ENCODE assay signal across 17 cellular contexts in the genomic region with DNA sequence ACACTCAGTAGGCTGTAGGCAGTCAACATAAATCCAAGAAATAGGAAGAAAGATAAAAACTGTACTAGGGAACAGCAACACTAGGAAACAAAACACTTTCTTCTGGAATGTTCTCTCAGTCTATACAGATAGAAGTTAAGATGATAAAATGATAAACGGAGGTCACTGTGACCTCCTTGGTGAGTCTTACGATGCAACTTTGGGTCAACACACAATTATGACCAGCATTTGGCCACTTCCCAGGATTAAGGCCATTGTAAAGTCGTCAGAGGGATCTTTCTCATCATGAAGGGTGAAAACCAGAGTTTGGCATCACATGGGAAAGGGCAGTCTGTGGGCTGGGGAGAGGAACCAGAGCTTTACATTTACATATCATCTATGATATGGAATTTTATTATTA. TPM values are rescaled to one million over a fixed set of nuclear protein-coding genes. Genes with fewer than 3 reads are reported as not detected.
"Had no signal": no experiment of that assay in that cellular context is flagged by ENCODE, and none has a peak within 500 bp of the region (broad histone marks: within the 10 kb centered on the region; RNA-seq: fewer than 3 reads in every experiment).

No MANE protein-coding gene starts in this region.

- H3K9me3 ChIP-seq: gastrocnemius medialis, left ventricle myocardium inferior, right atrium auricular region, thyroid gland had no signal

- H3K36me3 ChIP-seq: gastrocnemius medialis, left ventricle myocardium inferior, right atrium auricular region, thyroid gland had no signal

- H3K27me3 ChIP-seq: gastrocnemius medialis, right atrium auricular region, thyroid gland had no signal

- H3K9me3 Mint-ChIP-seq: activated naive CD4-positive, alpha-beta T cell treated with anti-CD3 and anti-CD28 coated beads for 36 hours; activated T-helper 17 cell treated with anti-CD3 and anti-CD28 coated beads, Interleukin-2, amount 50 U/mL, for 72 hours; dendritic cell treated with granulocyte-macrophage colony-stimulating factor and Interleukin-4, amounts not matched to agents 40 ng/mL and 50 ng/mL, for 4 days; effector memory CD8-positive, alpha-beta T cell; T-cell had no signal

- H3K27ac Mint-ChIP-seq: activated naive CD4-positive, alpha-beta T cell treated with anti-CD3 and anti-CD28 coated beads for 36 hours; activated T-helper 17 cell treated with anti-CD3 and anti-CD28 coated beads, Interleukin-2, amount 50 U/mL, for 72 hours; dendritic cell treated with granulocyte-macrophage colony-stimulating factor and Interleukin-4, amounts not matched to agents 40 ng/mL and 50 ng/mL, for 4 days; effector memory CD8-positive, alpha-beta T cell; T-cell had no signal

- ATAC-seq: activated T-helper 17 cell treated with anti-CD3 and anti-CD28 coated beads, Interleukin-2, amount 50 U/mL, for 72 hours; effector memory CD8-positive, alpha-beta T cell; gastrocnemius medialis; T-cell had no signal

- H3K4me3 ChIP-seq: gastrocnemius medialis, left ventricle myocardium inferior, right atrium auricular region, thyroid gland had no signal

- H3K27ac ChIP-seq: gastrocnemius medialis, left ventricle myocardium inferior, right atrium auricular region, thyroid gland had no signal

- H3K4me1 ChIP-seq: gastrocnemius medialis, thyroid gland had no signal

- DNase-seq: activated CD4-positive, alpha-beta T cell treated with anti-CD3 and anti-CD28 coated beads for 48 hours; activated CD8-positive, alpha-beta memory T cell treated with anti-CD3 and anti-CD28 coated beads for 24 hours; activated naive CD4-positive, alpha-beta T cell treated with anti-CD3 and anti-CD28 coated beads for 36 hours; activated T-cell treated with anti-CD3 and anti-CD28 coated beads for 4 hours; effector memory CD8-positive, alpha-beta T cell; gastrocnemius medialis; kidney; left ventricle myocardium inferior; posterior cingulate gyrus; T-cell; T1000; thyroid gland had no signal

- H3K4me3 Mint-ChIP-seq: activated naive CD4-positive, alpha-beta T cell treated with anti-CD3 and anti-CD28 coated beads for 36 hours; activated T-helper 17 cell treated with anti-CD3 and anti-CD28 coated beads, Interleukin-2, amount 50 U/mL, for 72 hours; dendritic cell treated with granulocyte-macrophage colony-stimulating factor and Interleukin-4, amounts not matched to agents 40 ng/mL and 50 ng/mL, for 4 days; effector memory CD8-positive, alpha-beta T cell; T-cell had no signal

- H3K36me3 Mint-ChIP-seq: T-cell had no signal

- H3K4me1 Mint-ChIP-seq: activated T-helper 17 cell treated with anti-CD3 and anti-CD28 coated beads, Interleukin-2, amount 50 U/mL, for 72 hours; T-cell had no signal

- FAIRE-seq: kidney, small intestine, urothelium cell line had no signal

RNA-seq across cellular contexts. Expression of a gene that starts 59.9 kb away (rescaled TPM):
- total RNA-seq: activated naive CD4-positive, alpha-beta T cell treated with anti-CD3 and anti-CD28 coated beads for 36 hours; activated T-helper 17 cell treated with anti-CD3 and anti-CD28 coated beads, Interleukin-2, amount 50 U/mL, for 72 hours had no signal
